Comparison of ENCODE assay signal across 1 cellular context in genomic region chr7:157044943-157045660, GRCh38.
TF ChIP-seq lines count a peak whose summit lies in the region.

No MANE protein-coding gene starts in this region.

TF ChIP-seq in IMR-90, 13 proteins besides CTCF, POLR2A, EP300 and RAD21 (continued from another document):
- TF ChIP-seq MAFK (IDR thresholded peaks at IDR 0.05; ENCODE audit: low read depth, low read length), result no peak
